In the genomic region with DNA sequence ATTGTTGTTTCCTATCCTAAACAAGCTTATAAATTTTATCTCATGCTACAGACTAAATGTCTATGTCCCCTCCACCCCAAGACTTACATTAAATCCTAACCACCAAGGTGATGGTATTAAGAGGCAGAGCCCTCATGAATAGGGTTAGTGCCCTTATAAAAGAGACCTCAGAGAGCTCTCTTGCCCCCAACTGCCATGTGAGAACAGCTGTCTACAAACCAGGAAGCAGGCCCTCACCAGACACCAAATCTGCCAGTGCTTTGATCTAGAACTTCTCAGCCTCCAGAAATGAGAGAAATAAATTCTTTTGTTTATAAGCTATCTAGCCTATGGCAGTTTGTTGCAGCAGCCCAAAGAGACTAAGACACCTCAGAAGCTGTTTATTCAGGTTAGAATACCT, we compare ENCODE assay signal across 34 cellular contexts.
"Had no signal": no experiment of that assay in that cellular context is flagged by ENCODE, and none has a peak within 500 bp of the region (broad histone marks: within the 10 kb centered on the region; RNA-seq: fewer than 3 reads in every experiment).

No MANE protein-coding gene starts in this region.

- H3K36me3 ChIP-seq: breast epithelium had no signal

- DNase-seq: activated CD4-positive, alpha-beta T cell treated with anti-CD3 and anti-CD28 coated beads for 36 hours; activated CD4-positive, alpha-beta T cell treated with anti-CD3 and anti-CD28 coated beads, Interleukin-2, amount 10 ng/mL, durations not matched to agents 7 days and 5 days; activated CD4-positive, alpha-beta T cell treated with anti-CD3 and anti-CD28 coated beads, Interleukin-2, amount 50 U/mL, for 48 hours; activated CD8-positive, alpha-beta memory T cell treated with anti-CD3 and anti-CD28 coated beads, Interleukin-2, amount 50 U/mL, for 48 hours; activated CD8-positive, alpha-beta T cell treated with anti-CD3 and anti-CD28 coated beads, Interleukin-2, amount 10 ng/mL, durations not matched to agents 7 days and 5 days; activated effector memory CD4-positive, alpha-beta T cell treated with anti-CD3 and anti-CD28 coated beads, Interleukin-2, amount 50 U/mL, for 16 hours; activated naive CD4-positive, alpha-beta T cell; activated naive CD4-positive, alpha-beta T cell treated with anti-CD3 and anti-CD28 coated beads, Interleukin-2, amount 50 U/mL, for 16 hours; activated naive CD8-positive, alpha-beta T cell treated with anti-CD3 and anti-CD28 coated beads for 36 hours; activated T-cell treated with anti-CD3 and anti-CD28 coated beads, Interleukin-2, amount 50 U/mL, for 48 hours; amniotic stem cell; aorta; caudate nucleus; cerebellar nuclear complex; Kasumi-1; KBM-7; MG63; NCI-H1048; NCI-H1105 treated with DMSO at 0.1 percent for 48 hours; NCI-H1436; NCI-H1694; NCI-H1930; NCI-H2081 treated with DMSO at 0.1 percent for 48 hours; NCI-H510A; NCI-H526; NCI-H748 treated with DMSO at 0.1 percent for 48 hours; Right ventricle myocardium superior; SJCRH30 had no signal

- H3K9me3 ChIP-seq: breast epithelium, MG63, SJCRH30 had no signal

- FAIRE-seq: TTC549 had no signal

- H3K4me3 ChIP-seq: breast epithelium, MG63, SJCRH30, SK-N-MC had no signal

- H3K27ac ChIP-seq: breast epithelium, SJCRH30, SK-N-MC had no signal

- ATAC-seq: activated CD4-positive, alpha-beta T cell treated with anti-CD3 and anti-CD28 coated beads for 36 hours; activated CD4-positive, CD25-positive, alpha-beta regulatory T cell treated with anti-CD3 and anti-CD28 coated beads, Interleukin-2, amount 50 U/mL, for 24 hours; activated CD8-positive, alpha-beta T cell treated with anti-CD3 and anti-CD28 coated beads, Interleukin-2, amount 10 ng/mL, durations not matched to agents 7 days and 5 days; activated T-helper 17 cell treated with anti-CD3 and anti-CD28 coated beads, Interleukin-2, amount 50 U/mL, for 72 hours; WTC11 had no signal

- H3K27me3 ChIP-seq: breast epithelium, MG63, SJCRH30 had no signal

- H3K4me1 ChIP-seq: breast epithelium, SJCRH30 had no signal
